7 cellular contexts compared by ENCODE assay signal in genomic region chr6:25017932-25018581, GRCh38.
DNase-seq lines count a peak whose midpoint lies in the region; ATAC-seq and TF ChIP-seq lines count a peak whose summit lies in the region.

No MANE protein-coding gene starts in this region.

- H3K36me3 Mint-ChIP-seq in activated naive CD4-positive, alpha-beta T cell treated with anti-CD3 and anti-CD28 coated beads, Interleukin-2, amount 10 ng/mL, durations not matched to agents 7 days and 5 days: peaks cover 32% of the 10 kb centered on the region

- H3K36me3 ChIP-seq in spleen: peaks cover 0 to under 1% (median 0%) of the 10 kb centered on the region in 6 donors

- H3K4me1 ChIP-seq in spleen: peaks cover 13 to 60% (median 46%) of the 10 kb centered on the region in 6 donors

- intact Hi-C loops in left cardiac atrium (cut with DNase I) (no loop called here), spleen (cut with DNase I; ENCODE audit: low total_unique reads) (no loop called here)

- H3K27ac Mint-ChIP-seq in activated naive CD4-positive, alpha-beta T cell treated with anti-CD3 and anti-CD28 coated beads, Interleukin-2, amount 10 ng/mL, durations not matched to agents 7 days and 5 days: peak overlapping the region; percentile 33

- TF ChIP-seq POLR2A in spleen (IDR thresholded peaks at IDR 0.05): no peak

- peak overlapping the region in 7 of 8 donors; percentile 15 to 84 (median 67) for H3K27ac ChIP-seq in spleen

- H3K4me1 Mint-ChIP-seq in activated naive CD4-positive, alpha-beta T cell treated with anti-CD3 and anti-CD28 coated beads, Interleukin-2, amount 10 ng/mL, durations not matched to agents 7 days and 5 days: peaks cover 52% of the 10 kb centered on the region

- H3K9me3 Mint-ChIP-seq in activated naive CD4-positive, alpha-beta T cell treated with anti-CD3 and anti-CD28 coated beads, Interleukin-2, amount 10 ng/mL, durations not matched to agents 7 days and 5 days: no peaks in the 10 kb centered on the region

- peak overlapping the region; percentile 17 for H3K4me3 Mint-ChIP-seq in activated naive CD4-positive, alpha-beta T cell treated with anti-CD3 and anti-CD28 coated beads, Interleukin-2, amount 10 ng/mL, durations not matched to agents 7 days and 5 days

- peak; percentile 59 to 87 (median 77) for TF ChIP-seq CTCF in spleen (IDR thresholded peaks at IDR 0.05 in 8 of 11, conservative IDR thresholded peaks at IDR 0.05 in 3 of 11)

- H3K27me3 Mint-ChIP-seq in activated naive CD4-positive, alpha-beta T cell treated with anti-CD3 and anti-CD28 coated beads, Interleukin-2, amount 10 ng/mL, durations not matched to agents 7 days and 5 days: no peaks in the 10 kb centered on the region

- CTCF ChIA-PET in activated naive CD4-positive, alpha-beta T cell treated with anti-CD3 and anti-CD28 coated beads, Interleukin-2, amount 10 ng/mL, durations not matched to agents 7 days and 5 days (lab: Charles Lee): interaction anchor here (0.6 to 8.8 kb wide), 64 partner anchors 9 to 495 kb away, joined by 3 to 139 read pairs (median 4); partner anchors contain the start of genes ARMH2, C6orf62, GMNN and RIPOR2

- ATAC-seq in GM18858 (IDR thresholded peaks at IDR 0.05; ENCODE audit: unreplicated experiment) (peak; percentile 63), HG03571 (IDR thresholded peaks at IDR 0.05; ENCODE audit: unreplicated experiment) (peak; percentile 48), SK-N-SH treated with all-trans-retinoic acid at 6 μM for 48 hours (peak; percentile 43; the same call in 1 of the 3 replicates), left cardiac atrium (peak; percentile 44 to 79), HG03196 (IDR thresholded peaks at IDR 0.05; ENCODE audit: unreplicated experiment) (no peak)

- peak; percentile 90 for DNase-seq in activated naive CD4-positive, alpha-beta T cell treated with anti-CD3 and anti-CD28 coated beads, Interleukin-2, amount 10 ng/mL, durations not matched to agents 7 days and 5 days
- DNase-seq in left cardiac atrium (peak; percentile 58), spleen (peak; percentile 91)

- H3K4me3 ChIP-seq in spleen: no peak overlapping the region

- no peaks in the 10 kb centered on the region for H3K9me3 ChIP-seq in spleen

- WGBS in spleen, 5 donors: 47 to 64% (median 52%) methylated on average over 7 of the region's 7 CpGs

- H3K27me3 ChIP-seq in spleen (replicated peaks in 1 of 7): no peaks in the 10 kb centered on the region

TF ChIP-seq in SK-N-SH treated with all-trans-retinoic acid at 6 μM for 48 hours, 23 proteins besides CTCF, POLR2A, EP300 and RAD21:
- TF ChIP-seq TCF4 (CRISPR knock-in tag; IDR thresholded peaks at IDR 0.05; ENCODE audit: borderline replicate concordance) (no peak), ARNTL (CRISPR knock-in tag; IDR thresholded peaks at IDR 0.05; ENCODE audit: borderline replicate concordance, low read depth) (no peak), ZFP30 (CRISPR knock-in tag; IDR thresholded peaks at IDR 0.05) (no peak), ZC3H10 (CRISPR knock-in tag; IDR thresholded peaks at IDR 0.05) (no peak), BACH2 (CRISPR knock-in tag; IDR thresholded peaks at IDR 0.05; ENCODE audit: borderline replicate concordance) (no peak), GLIS3 (CRISPR knock-in tag; IDR thresholded peaks at IDR 0.05) (no peak), CSRNP3 (CRISPR knock-in tag; IDR thresholded peaks at IDR 0.05) (no peak), PATZ1 (CRISPR knock-in tag; IDR thresholded peaks at IDR 0.05; ENCODE audit: borderline replicate concordance) (no peak), PPARA (CRISPR knock-in tag; IDR thresholded peaks at IDR 0.05; ENCODE audit: borderline replicate concordance) (no peak), POU6F1 (CRISPR knock-in tag; IDR thresholded peaks at IDR 0.05; ENCODE audit: borderline replicate concordance, low read depth) (no peak), ZNF8 (CRISPR knock-in tag; IDR thresholded peaks at IDR 0.05) (no peak), CREB5 (CRISPR knock-in tag; IDR thresholded peaks at IDR 0.05; ENCODE audit: low read depth) (no peak), OSR1 (CRISPR knock-in tag; IDR thresholded peaks at IDR 0.05) (no peak)
